28 cellular contexts compared by ENCODE assay signal in the genomic region with DNA sequence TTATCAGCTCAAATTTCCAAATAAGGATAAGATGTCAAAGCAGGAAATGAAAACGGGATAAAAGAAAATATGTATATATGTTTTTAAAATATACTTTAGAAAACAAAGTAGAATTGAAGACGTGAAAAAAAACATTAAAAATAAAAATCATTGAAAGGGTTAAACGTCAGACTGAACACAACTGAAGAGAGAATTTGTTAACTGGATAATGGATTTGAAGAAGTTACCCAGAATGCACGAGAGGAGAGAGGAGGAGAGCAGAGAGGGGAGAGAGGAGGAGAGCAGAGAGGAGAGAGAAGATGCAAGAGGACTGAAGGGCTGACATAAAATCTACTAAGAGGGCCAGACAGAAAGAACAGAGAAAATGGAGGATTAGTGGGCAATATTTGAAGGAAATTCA.
"Had no signal": no experiment of that assay in that cellular context is flagged by ENCODE, and none has a peak within 500 bp of the region (broad histone marks: within the 10 kb centered on the region; RNA-seq: fewer than 3 reads in every experiment).

No MANE protein-coding gene starts in this region.

- DNase-seq: colonic mucosa; cortex of kidney; dermis blood vessel endothelial cell; dorsolateral prefrontal cortex; effector CD4-positive, alpha-beta T cell; effector CD8-positive, alpha-beta T cell; effector memory CD4-positive, alpha-beta T cell; effector memory CD8-positive, alpha-beta T cell; endodermal cell; erythroblast; esophagus squamous epithelium; foreskin fibroblast; foreskin keratinocyte; foreskin melanocyte; gastrocnemius medialis; glutamatergic neuron; head of caudate nucleus; heart left ventricle; heart right ventricle had no signal

- H3K36me3 ChIP-seq: colonic mucosa, esophagus muscularis mucosa, esophagus squamous epithelium, gastrocnemius medialis had no signal

- FAIRE-seq: colon, endometrium, endothelial cell of umbilical vein, frontal cortex had no signal

- H3K27ac ChIP-seq: colonic mucosa, coronary artery, dorsolateral prefrontal cortex, epithelial cell of prostate, esophagus muscularis mucosa, esophagus squamous epithelium, foreskin keratinocyte, gastrocnemius medialis, gastroesophageal sphincter, heart left ventricle, heart right ventricle had no signal

- H3K4me3 ChIP-seq: colonic mucosa, coronary artery, dorsolateral prefrontal cortex, esophagus muscularis mucosa, esophagus squamous epithelium, gastrocnemius medialis, gastroesophageal sphincter, heart left ventricle, heart right ventricle had no signal

- ATAC-seq: effector memory CD8-positive, alpha-beta T cell; esophagus mucosa; foreskin keratinocyte; gastrocnemius medialis; gastroesophageal sphincter; heart left ventricle; heart right ventricle had no signal

- H3K4me1 ChIP-seq: colonic mucosa, esophagus muscularis mucosa, esophagus squamous epithelium, foreskin keratinocyte, gastrocnemius medialis, gastroesophageal sphincter, heart left ventricle, heart right ventricle had no signal

- H3K27me3 ChIP-seq: colonic mucosa, dorsolateral prefrontal cortex, esophagus muscularis mucosa, esophagus squamous epithelium, foreskin keratinocyte, gastrocnemius medialis, gastroesophageal sphincter, heart left ventricle, heart right ventricle had no signal

- H3K9me3 ChIP-seq: colonic mucosa had no signal
